ENCODE assay signal across 12 cellular contexts in the genomic region with DNA sequence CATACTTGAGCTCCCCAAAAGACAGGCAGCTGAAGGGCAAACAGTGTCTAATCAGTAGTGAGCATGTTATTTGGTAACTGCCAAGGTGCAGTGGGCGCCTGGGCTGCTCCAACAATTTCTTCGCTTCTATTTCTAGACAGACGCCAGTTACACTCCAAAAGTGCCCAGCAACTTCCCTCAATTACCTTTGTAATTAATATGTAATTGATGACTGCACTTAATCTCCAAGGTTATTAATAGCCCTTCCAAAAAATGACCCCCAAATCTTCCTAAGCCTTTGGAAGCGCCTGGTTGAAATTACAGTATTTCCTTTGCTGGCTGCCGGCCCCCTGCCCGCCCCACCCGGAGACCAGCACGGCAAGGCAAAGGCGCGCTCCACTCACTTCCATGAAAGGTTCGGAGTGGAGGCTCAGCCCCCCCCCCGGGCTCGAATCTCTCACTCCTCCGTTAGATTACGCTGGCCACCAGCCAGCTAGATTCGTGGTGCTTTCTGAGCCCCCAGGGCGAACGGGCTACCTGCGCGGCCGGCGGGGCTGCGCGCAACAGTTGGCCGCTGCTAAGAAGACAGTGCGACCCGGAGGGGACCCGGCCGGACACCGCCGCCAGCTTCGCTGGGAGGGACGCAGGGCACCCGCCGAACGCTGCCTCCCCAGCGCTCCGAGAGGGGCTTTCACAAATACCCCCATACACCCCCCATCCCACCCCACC. TPM values are rescaled to one million over a fixed set of nuclear protein-coding genes. Genes with fewer than 3 reads are reported as not detected.
DNase-seq lines count a peak whose midpoint lies in the region; ATAC-seq, FAIRE-seq and TF ChIP-seq lines count a peak whose summit lies in the region.
"Had no signal": no experiment of that assay in that cellular context is flagged by ENCODE, and none has a peak within 500 bp of the region (broad histone marks: within the 10 kb centered on the region; RNA-seq: fewer than 3 reads in every experiment).

No MANE protein-coding gene starts in this region.

- H3K27me3 ChIP-seq in heart right ventricle (peaks cover 0 to 76% (median 0%) of the 10 kb centered on the region in 7 donors), aorta (ENCODE audit: control insufficient read depth in 1 of 2, insufficient read depth in 2 of 2, low read length in 1 of 2) (no peaks in the 10 kb centered on the region)

- H3K9me3 ChIP-seq in heart right ventricle (no peaks in the 10 kb centered on the region), aorta (ENCODE audit: control insufficient read depth, low read length) (no peaks in the 10 kb centered on the region)

- H3K27ac Mint-ChIP-seq in neural crest cell (ENCODE audit: unreplicated experiment): no peak overlapping the region
- no peak overlapping the region for H3K27ac Mint-ChIP-seq in activated CD8-positive, alpha-beta T cell treated with anti-CD3 and anti-CD28 coated beads, Interleukin-2, amount 10 ng/mL, durations not matched to agents 7 days and 5 days

- peaks cover 44% of the 10 kb centered on the region for H3K4me1 Mint-ChIP-seq in neural crest cell
- peaks cover 5% of the 10 kb centered on the region for H3K4me1 Mint-ChIP-seq in activated CD8-positive, alpha-beta T cell treated with anti-CD3 and anti-CD28 coated beads, Interleukin-2, amount 10 ng/mL, durations not matched to agents 7 days and 5 days (ENCODE audit: low read depth)

- DNase-seq in heart right ventricle (peak in 1 of 2 donors; percentile 9), Right ventricle myocardium inferior (ENCODE audit: missing footprints) (no peak), fibroblast of mammary gland (ENCODE audit: low read depth) (no peak), neural crest cell (ENCODE audit: low read depth, low spot score) (no peak), aorta (peak; percentile 49 to 77), GM19239 (ENCODE audit: insufficient read length, low spot score) (no peak)
- no peak for DNase-seq in activated CD8-positive, alpha-beta T cell treated with anti-CD3 and anti-CD28 coated beads, Interleukin-2, amount 10 ng/mL, durations not matched to agents 7 days and 5 days
- DNase-seq: NCI-H226 had no signal

- FAIRE-seq in GM19239 (lab: Jason Lieb, UNC): no peak
- FAIRE-seq: endometrium had no signal

- H3K27ac ChIP-seq in heart right ventricle: no peak overlapping the region
- H3K27ac ChIP-seq in aorta (ENCODE audit: low read depth in 1 of 2, low read length in 2 of 2): peak overlapping the region in 1 of 2 donors; percentile 25
- H3K27ac ChIP-seq: HL-60 had no signal

- POLR2A ChIA-PET in activated CD8-positive, alpha-beta T cell treated with anti-CD3 and anti-CD28 coated beads, Interleukin-2, amount 10 ng/mL, durations not matched to agents 7 days and 5 days (lab: Charles Lee): no interaction called here

- H3K4me3 Mint-ChIP-seq in neural crest cell: peak overlapping the region; percentile 95
- H3K4me3 Mint-ChIP-seq in activated CD8-positive, alpha-beta T cell treated with anti-CD3 and anti-CD28 coated beads, Interleukin-2, amount 10 ng/mL, durations not matched to agents 7 days and 5 days: no peak overlapping the region

- H3K27me3 Mint-ChIP-seq in neural crest cell (ENCODE audit: low read depth): peaks cover 61% of the 10 kb centered on the region
- peaks cover 54% of the 10 kb centered on the region for H3K27me3 Mint-ChIP-seq in activated CD8-positive, alpha-beta T cell treated with anti-CD3 and anti-CD28 coated beads, Interleukin-2, amount 10 ng/mL, durations not matched to agents 7 days and 5 days (ENCODE audit: low read depth)

- 6 to 8% methylated on average over 27 to 38 of the region's 38 CpGs for WGBS in heart right ventricle, 2 donors
- WGBS in aorta, 2 donors: 3 to 23% methylated on average over 38 of the region's 38 CpGs

- CTCF ChIA-PET in activated CD8-positive, alpha-beta T cell treated with anti-CD3 and anti-CD28 coated beads, Interleukin-2, amount 10 ng/mL, durations not matched to agents 7 days and 5 days (lab: Charles Lee): no interaction called here

- no peaks in the 10 kb centered on the region for H3K9me3 Mint-ChIP-seq in neural crest cell
- no peaks in the 10 kb centered on the region for H3K9me3 Mint-ChIP-seq in activated CD8-positive, alpha-beta T cell treated with anti-CD3 and anti-CD28 coated beads, Interleukin-2, amount 10 ng/mL, durations not matched to agents 7 days and 5 days (ENCODE audit: insufficient read depth)

- no peaks in the 10 kb centered on the region for H3K36me3 Mint-ChIP-seq in neural crest cell (ENCODE audit: low read depth)
- no peaks in the 10 kb centered on the region for H3K36me3 Mint-ChIP-seq in activated CD8-positive, alpha-beta T cell treated with anti-CD3 and anti-CD28 coated beads, Interleukin-2, amount 10 ng/mL, durations not matched to agents 7 days and 5 days (ENCODE audit: low read depth)

- H3K4me3 ChIP-seq in heart right ventricle (peak overlapping the region in 9 of 10 donors; percentile 49 to 67 (median 60)), fibroblast of mammary gland (ENCODE audit: control insufficient read depth, low read depth, low read length) (peak overlapping the region; percentile 51), aorta (ENCODE audit: low read length in 2 of 2) (peak overlapping the region; percentile 42 to 71)

- no peaks in the 10 kb centered on the region for H3K36me3 ChIP-seq in heart right ventricle
- no peaks in the 10 kb centered on the region for H3K36me3 ChIP-seq in aorta (ENCODE audit: control insufficient read depth in 1 of 2, insufficient read depth in 2 of 2, low read length in 1 of 2)

- H3K4me1 ChIP-seq in heart right ventricle (no peaks in the 10 kb centered on the region), aorta (ENCODE audit: control insufficient read depth in 1 of 2, insufficient read depth in 2 of 2, low read length in 2 of 2) (no peaks in the 10 kb centered on the region)

- peak in 1 of 8 donors; percentile 29 for ATAC-seq in heart right ventricle
- no peak for ATAC-seq in Right ventricle myocardium inferior
- no peak for ATAC-seq in aorta (ENCODE audit: low FRiP score)
- no peak for ATAC-seq in activated CD8-positive, alpha-beta T cell treated with anti-CD3 and anti-CD28 coated beads, Interleukin-2, amount 10 ng/mL, durations not matched to agents 7 days and 5 days
- no peak for ATAC-seq in GM21528 (IDR thresholded peaks at IDR 0.05; ENCODE audit: low FRiP score, unreplicated experiment)

- no peak for TF ChIP-seq CTCF in heart right ventricle (IDR thresholded peaks at IDR 0.05)
- no peak for TF ChIP-seq CTCF in fibroblast of mammary gland (conservative IDR thresholded peaks at IDR 0.05; ENCODE audit: control insufficient read depth, insufficient read depth, low read depth, low read length)
- TF ChIP-seq CTCF in neural crest cell (conservative IDR thresholded peaks at IDR 0.05): no peak

- intact Hi-C loops in heart right ventricle (cut with DNase I): loop anchor here in 1 of 10 donors (10.0 kb wide), 1 partner anchor 79 kb away; no protein-coding TSS in a partner anchor
- intact Hi-C loops in Right ventricle myocardium inferior (cut with DNase I): no loop called here
- intact Hi-C loops in aorta (cut with DNase I): loop anchor here in 1 of 2 donors (5.0 to 10.0 kb wide), 3 partner anchors 76 to 241 kb away; no protein-coding TSS in a partner anchor

RNA-seq across cellular contexts. Expression of a gene that starts 1.9 kb away (rescaled TPM):
- total RNA-seq in heart right ventricle (10 to 100 TPM in 1 of 10 donors, 1 to 10 TPM in 9; 4.7 to 10.0 (median 6.6) TPM), Right ventricle myocardium inferior (9.9 TPM), neural crest cell (21.1 and 22.3 TPM in 2 replicates), aorta (10 to 100 TPM; 23.1 to 32.7 TPM)
- polyA plus RNA-seq in heart right ventricle (1 to 10 TPM; 1.7 to 2.1 TPM), aorta (10 to 100 TPM; 12.5 to 20.8 TPM)
- not detected for total RNA-seq in activated CD8-positive, alpha-beta T cell treated with anti-CD3 and anti-CD28 coated beads, Interleukin-2, amount 10 ng/mL, durations not matched to agents 7 days and 5 days
- total RNA-seq: T-helper 1 cell treated with Interleukin-12 subunit alpha and Interleukin-12 subunit beta and Interleukin-4 antibody, amounts not matched to agents 30 ng/mL and 1 ng/mL, for 36 hours had no signal

Comparison
In these comparisons a context has a peak if more than half of its experiments do, and no peak if none do; other contexts are left out.
1. DNase-seq: peak in aorta (2 of 2); none in Right ventricle myocardium inferior (single experiment), fibroblast of mammary gland (single experiment), neural crest cell (single experiment), activated CD8-positive, alpha-beta T cell treated with anti-CD3 and anti-CD28 coated beads, Interleukin-2, amount 10 ng/mL, durations not matched to agents 7 days and 5 days (single experiment) and GM19239 (single experiment).
2. RNA of a gene that starts 1.9 kb away (total RNA-seq): 23.1 to 32.7 TPM in aorta, 21.1 to 22.3 TPM in neural crest cell, 9.9 TPM in Right ventricle myocardium inferior (single experiment) and 4.7 to 10.0 TPM in heart right ventricle; not detected in activated CD8-positive, alpha-beta T cell treated with anti-CD3 and anti-CD28 coated beads, Interleukin-2, amount 10 ng/mL, durations not matched to agents 7 days and 5 days; every median in the first group is over 4 times any median in the second.
3. Peak in every context shown above with its lines, with median percentiles within 50 percentile points of each other: H3K4me3 ChIP-seq.